Comparison of ENCODE assay signal across 7 cellular contexts in genomic region chr12:15910468-15910863, GRCh38. TPM values are rescaled to one million over a fixed set of nuclear protein-coding genes. Genes with fewer than 3 reads are reported as not detected.
A peak's percentile ranks its signal among the peaks of the same experiment; 100 is the strongest.
DNase-seq lines count a peak whose midpoint lies in the region; ATAC-seq and TF ChIP-seq lines count a peak whose summit lies in the region.

No MANE protein-coding gene starts in this region.

- H3K9me3 Mint-ChIP-seq in T-cell = no peaks in the 10 kb centered on the region

- H3K27me3 Mint-ChIP-seq in T-cell = no peaks in the 10 kb centered on the region

- ATAC-seq in T-cell (replicated peaks in 1 of 4) = no peak

- TF ChIP-seq CTCF in HFF-Myc (IDR thresholded peaks at IDR 0.05; ENCODE audit: low read depth, low read length, missing control alignments) (no peak), fibroblast of the aortic adventitia (IDR thresholded peaks at IDR 0.05; ENCODE audit: insufficient read depth, low read length) (no peak)

- peak overlapping the region; percentile 67 for H3K4me3 ChIP-seq in HFF-Myc (replicated peaks; ENCODE audit: low read depth, low read length)
- peak overlapping the region; percentile 80 for H3K4me3 ChIP-seq in fibroblast of the aortic adventitia (ENCODE audit: low read depth, low read length)
- peak overlapping the region in 5 of 7 experiments; percentile 54 to 83 (median 69) for H3K4me3 ChIP-seq in skin epidermis

- H3K27ac ChIP-seq in skin epidermis = peak overlapping the region in 17 of 21 experiments; percentile 91 to 98 (median 95)

- H3K27ac Mint-ChIP-seq in T-cell = peak overlapping the region in 1 of 2 donors; percentile 20

- peak overlapping the region; percentile 86 to 92 (median 91) for H3K4me3 Mint-ChIP-seq in T-cell

- CTCF ChIA-PET in T-cell (lab: Charles Lee) = interaction anchor here (0.6 to 6.3 kb wide), 9 partner anchors 9 to 320 kb away, joined by 3 to 49 read pairs (median 4); no protein-coding TSS in a partner anchor

- peaks cover 20 to 28% (median 21%) of the 10 kb centered on the region in 3 donors for H3K4me1 Mint-ChIP-seq in T-cell

- no peaks in the 10 kb centered on the region for H3K36me3 Mint-ChIP-seq in T-cell

- POLR2A ChIA-PET in T-cell (lab: Charles Lee) = interaction anchor here (0.5 to 1.1 kb wide), 9 partner anchors 10 to 1523 kb away, joined by 3 to 5 read pairs (median 3); partner anchors contain the start of gene STRAP (in 1 of the 2)

- DNase-seq in HFF-Myc (ENCODE audit: extremely low read depth, low read depth) = no peak
- no peak for DNase-seq in T-cell
- DNase-seq in fibroblast of the aortic adventitia (ENCODE audit: low read depth) = no peak
- no peak for DNase-seq in NCI-H1436 (lab: John Stamatoyannopoulos, UW)
- no peak for DNase-seq in NCI-H1092 treated with DMSO at 0.1 percent for 48 hours (lab: John Stamatoyannopoulos, UW)
- DNase-seq in NCI-H1694 treated with DMSO at 0.1 percent for 48 hours (lab: John Stamatoyannopoulos, UW) = no peak

RNA-seq across cellular contexts. Expression of gene DERA, which starts 0.7 kb away (rescaled TPM):
- total RNA-seq in T-cell (10 to 100 TPM; 11.0 to 13.4 (median 11.6) TPM), fibroblast of the aortic adventitia (ENCODE audit: low replicate concordance) (59.6 and 72.2 TPM in 2 replicates)

RNA-seq across cellular contexts. Expression of gene STRAP, which starts 28.3 kb away (rescaled TPM):
- total RNA-seq in T-cell = 100 to 1,000 TPM in 1 of 5 donors, 10 to 100 TPM in 4; 47.4 to 101 (median 55.4) TPM
- total RNA-seq in fibroblast of the aortic adventitia (ENCODE audit: low replicate concordance) = 93.9 and 101 TPM in 2 replicates
